ENCODE assay signal across 2 cellular contexts in the genomic region with DNA sequence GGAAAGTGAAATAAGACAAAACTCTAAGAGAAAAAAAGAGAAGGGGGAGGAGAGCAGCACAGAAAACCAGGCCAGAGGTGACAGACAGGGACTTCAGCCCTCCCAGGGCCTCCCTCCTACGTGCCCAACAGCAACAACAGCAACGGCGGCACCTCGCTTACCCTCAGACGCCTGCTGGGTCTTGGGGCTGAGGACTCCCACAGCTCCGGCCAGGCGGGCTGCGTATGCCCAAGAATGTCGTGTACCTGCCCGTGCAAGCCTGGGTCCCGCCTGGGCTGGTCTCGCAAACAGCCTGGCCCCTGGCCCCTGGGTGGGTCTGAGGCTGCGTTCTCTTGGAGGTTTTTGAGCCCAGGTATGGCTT.
TF ChIP-seq lines count a peak whose summit lies in the region.

No MANE protein-coding gene starts in this region.

TF ChIP-seq in SK-N-SH, 30 proteins besides CTCF, POLR2A, EP300 and RAD21:
- TF ChIP-seq SIN3A (IDR thresholded peaks at IDR 0.05; ENCODE audit: borderline replicate concordance, low read depth, low read length) (no peak), RCOR1 (IDR thresholded peaks at IDR 0.05; ENCODE audit: low read length) (no peak), GABPA (IDR thresholded peaks at IDR 0.05; ENCODE audit: low read depth) (no peak), POLR2AphosphoS5 (IDR thresholded peaks at IDR 0.05; ENCODE audit: low read depth, low read length) (no peak), IRF3 (IDR thresholded peaks at IDR 0.05; ENCODE audit: low read depth, low read length) (no peak), ZBTB33 (IDR thresholded peaks at IDR 0.05; ENCODE audit: borderline replicate concordance, low read depth) (no peak), CHD2 (IDR thresholded peaks at IDR 0.05; ENCODE audit: low read length, partially characterized antibody) (no peak), MXI1 (IDR thresholded peaks at IDR 0.05; ENCODE audit: low read depth, low read length) (no peak), EZH2phosphoT487 (IDR thresholded peaks at IDR 0.05; ENCODE audit: borderline replicate concordance, low read depth) (no peak), MEF2A (IDR thresholded peaks at IDR 0.05; ENCODE audit: borderline replicate concordance, low read depth) (no peak), YY1 (IDR thresholded peaks at IDR 0.05; ENCODE audit: low read depth) (no peak), TCF12 (IDR thresholded peaks at IDR 0.05) (no peak), USF2 (IDR thresholded peaks at IDR 0.05; ENCODE audit: borderline replicate concordance, low read depth, low read length) (no peak), RFX5 (IDR thresholded peaks at IDR 0.05; ENCODE audit: low read length) (no peak), NFIC (IDR thresholded peaks at IDR 0.05; ENCODE audit: borderline replicate concordance) (no peak), NRF1 (IDR thresholded peaks at IDR 0.05; ENCODE audit: low read depth, low read length) (no peak), GATA2 (CRISPR knock-in tag; IDR thresholded peaks at IDR 0.05) (no peak), REST (IDR thresholded peaks at IDR 0.05; ENCODE audit: low read depth, low read length) (no peak), RXRA (IDR thresholded peaks at IDR 0.05; ENCODE audit: borderline replicate concordance, low read depth) (no peak)
- TF ChIP-seq, protein P1, sequence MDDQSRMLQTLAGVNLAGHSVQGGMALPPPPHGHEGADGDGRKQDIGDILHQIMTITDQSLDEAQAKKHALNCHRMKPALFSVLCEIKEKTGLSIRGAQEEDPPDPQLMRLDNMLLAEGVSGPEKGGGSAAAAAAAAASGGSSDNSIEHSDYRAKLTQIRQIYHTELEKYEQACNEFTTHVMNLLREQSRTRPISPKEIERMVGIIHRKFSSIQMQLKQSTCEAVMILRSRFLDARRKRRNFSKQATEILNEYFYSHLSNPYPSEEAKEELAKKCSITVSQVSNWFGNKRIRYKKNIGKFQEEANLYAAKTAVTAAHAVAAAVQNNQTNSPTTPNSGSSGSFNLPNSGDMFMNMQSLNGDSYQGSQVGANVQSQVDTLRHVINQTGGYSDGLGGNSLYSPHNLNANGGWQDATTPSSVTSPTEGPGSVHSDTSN (IDR thresholded peaks at IDR 0.05): no peak

TF ChIP-seq in K562, 482 proteins besides CTCF, POLR2A, EP300 and RAD21:
- no peak for TF ChIP-seq ZNF57 (CRISPR knock-in tag; IDR thresholded peaks at IDR 0.05)
- TF ChIP-seq MCM7 (IDR thresholded peaks at IDR 0.05): no peak
- no peak for TF ChIP-seq GATAD2A (IDR thresholded peaks at IDR 0.05)
- TF ChIP-seq ELF4 (CRISPR knock-in tag; IDR thresholded peaks at IDR 0.05): no peak
- TF ChIP-seq CTBP1 (IDR thresholded peaks at IDR 0.05; ENCODE audit: borderline replicate concordance): no peak
- TF ChIP-seq NR1H2 (CRISPR knock-in tag; IDR thresholded peaks at IDR 0.05): no peak
- TF ChIP-seq PKNOX1 (IDR thresholded peaks at IDR 0.05): no peak
- TF ChIP-seq, protein P2, sequence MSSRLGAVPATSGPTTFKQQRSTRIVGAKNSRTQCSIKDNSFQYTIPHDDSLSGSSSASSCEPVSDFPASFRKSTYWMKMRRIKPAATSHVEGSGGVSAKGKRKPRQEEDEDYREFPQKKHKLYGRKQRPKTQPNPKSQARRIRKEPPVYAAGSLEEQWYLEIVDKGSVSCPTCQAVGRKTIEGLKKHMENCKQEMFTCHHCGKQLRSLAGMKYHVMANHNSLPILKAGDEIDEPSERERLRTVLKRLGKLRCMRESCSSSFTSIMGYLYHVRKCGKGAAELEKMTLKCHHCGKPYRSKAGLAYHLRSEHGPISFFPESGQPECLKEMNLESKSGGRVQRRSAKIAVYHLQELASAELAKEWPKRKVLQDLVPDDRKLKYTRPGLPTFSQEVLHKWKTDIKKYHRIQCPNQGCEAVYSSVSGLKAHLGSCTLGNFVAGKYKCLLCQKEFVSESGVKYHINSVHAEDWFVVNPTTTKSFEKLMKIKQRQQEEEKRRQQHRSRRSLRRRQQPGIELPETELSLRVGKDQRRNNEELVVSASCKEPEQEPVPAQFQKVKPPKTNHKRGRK (tag; IDR thresholded peaks at IDR 0.05): peak; percentile 44; the same call in 1 of the 2 replicates
